Comparison of ENCODE assay signal across 11 cellular contexts in genomic region chr11:5160217-5160616, GRCh38. TPM values are rescaled to one million over a fixed set of nuclear protein-coding genes. Genes with fewer than 3 reads are reported as not detected.
"Had no signal": no experiment of that assay in that cellular context is flagged by ENCODE, and none has a peak within 500 bp of the region (broad histone marks: within the 10 kb centered on the region; RNA-seq: fewer than 3 reads in every experiment).

No MANE protein-coding gene starts in this region.

RNA-seq across cellular contexts. Expression of gene OR52A1, which starts 5.7 kb away (rescaled TPM):
- total RNA-seq: OCI-LY7, PC-3, PC-9, Peyer's patch, Right ventricle myocardium inferior, Right ventricle myocardium superior, RPMI7951, SJCRH30, SK-MEL-5 had no signal
- polyA plus RNA-seq: SK-N-SH had no signal

RNA-seq across cellular contexts. Expression of gene OR52A5, which starts 22.1 kb away (rescaled TPM):
- total RNA-seq: OCI-LY7, PC-3, PC-9, Peyer's patch, Right ventricle myocardium inferior, Right ventricle myocardium superior, RPMI7951, SJCRH30, SJSA1, SK-MEL-5 had no signal
- polyA plus RNA-seq: SK-N-SH had no signal

RNA-seq across cellular contexts. Expression of gene OR51V1, which starts 40.3 kb away (rescaled TPM):
- total RNA-seq: OCI-LY7, PC-3, PC-9, Peyer's patch, Right ventricle myocardium inferior, Right ventricle myocardium superior, RPMI7951, SJCRH30, SJSA1, SK-MEL-5 had no signal
- polyA plus RNA-seq: SK-N-SH had no signal
